Comparison of ENCODE assay signal across 16 cellular contexts in genomic region chr11:45384711-45385241, GRCh38.
"Had no signal": no experiment of that assay in that cellular context is flagged by ENCODE, and none has a peak within 500 bp of the region (broad histone marks: within the 10 kb centered on the region; RNA-seq: fewer than 3 reads in every experiment).

No MANE protein-coding gene starts in this region.

- H3K9me3 Mint-ChIP-seq: activated T-cell treated with anti-CD3 and anti-CD28 coated beads, Interleukin-2, amount 50 U/mL, for 72 hours; endodermal cell had no signal

- H3K4me2 ChIP-seq: hepatocyte had no signal

- H2AFZ ChIP-seq: hepatocyte had no signal

- H3K4me3 ChIP-seq: hepatocyte, right atrium auricular region, transverse colon had no signal

- H3K36me3 ChIP-seq: right atrium auricular region, transverse colon had no signal

- H3K9me3 ChIP-seq: right atrium auricular region, transverse colon had no signal

- H3K27me3 ChIP-seq: hepatocyte, right atrium auricular region had no signal

- H3K4me1 ChIP-seq: transverse colon had no signal

- H3K27ac ChIP-seq: hepatocyte, right atrium auricular region, transverse colon, VCaP had no signal

- DNase-seq: activated CD4-positive, alpha-beta T cell treated with anti-CD3 and anti-CD28 coated beads for 36 hours; activated CD8-positive, alpha-beta memory T cell treated with anti-CD3 and anti-CD28 coated beads, Interleukin-2, amount 50 U/mL, for 4 hours; activated CD8-positive, alpha-beta T cell treated with anti-CD3 and anti-CD28 coated beads for 36 hours; activated naive CD4-positive, alpha-beta T cell; activated T-cell treated with anti-CD3 and anti-CD28 coated beads, Interleukin-2, amount 50 U/mL, for 72 hours; dermis blood vessel endothelial cell; endodermal cell; erythroblast; mesendoderm; stimulated activated naive CD4-positive, alpha-beta T cell; substantia nigra; T-helper 9 cell; transverse colon had no signal

- H3K27ac Mint-ChIP-seq: activated CD4-positive, alpha-beta T cell treated with anti-CD3 and anti-CD28 coated beads for 36 hours; activated CD8-positive, alpha-beta T cell treated with anti-CD3 and anti-CD28 coated beads for 36 hours; activated T-cell treated with anti-CD3 and anti-CD28 coated beads, Interleukin-2, amount 50 U/mL, for 72 hours; endodermal cell had no signal

- H3K4me3 Mint-ChIP-seq: activated CD4-positive, alpha-beta T cell treated with anti-CD3 and anti-CD28 coated beads for 36 hours; activated CD8-positive, alpha-beta T cell treated with anti-CD3 and anti-CD28 coated beads for 36 hours; activated T-cell treated with anti-CD3 and anti-CD28 coated beads, Interleukin-2, amount 50 U/mL, for 72 hours; endodermal cell had no signal

- H3K27me3 Mint-ChIP-seq: activated CD8-positive, alpha-beta T cell treated with anti-CD3 and anti-CD28 coated beads for 36 hours had no signal
